Comparison of ENCODE assay signal across 1 cellular context in the genomic region with DNA sequence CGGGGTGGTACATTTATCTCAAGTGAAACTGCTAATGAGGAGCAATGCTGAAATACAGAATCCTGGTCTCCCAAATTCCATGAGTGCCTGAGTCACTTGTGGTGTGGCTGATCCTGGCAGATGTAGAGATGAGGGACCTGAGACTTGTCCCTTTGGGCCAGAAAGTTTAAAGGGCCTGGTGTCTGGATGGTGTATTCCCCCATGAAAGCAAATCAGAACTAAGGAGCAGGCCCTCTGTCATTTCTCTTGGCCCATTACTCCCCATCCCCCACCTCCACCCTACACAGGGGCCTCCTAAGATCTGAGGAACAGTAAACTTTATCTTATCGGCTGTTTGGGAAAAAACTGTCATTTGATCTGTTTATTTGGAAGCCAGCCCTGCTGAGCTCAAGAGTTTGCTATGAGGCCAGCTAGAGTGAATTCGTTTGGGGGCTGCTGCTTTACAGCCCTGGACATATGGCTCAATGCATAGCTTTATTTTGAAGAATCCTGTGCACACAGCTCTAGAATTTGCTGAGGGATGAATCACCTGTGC.
TF ChIP-seq lines count a peak whose summit lies in the region.

No MANE protein-coding gene starts in this region.

TF ChIP-seq in HEK293, 187 proteins besides CTCF, POLR2A, EP300 and RAD21 (continued from another document and continues in another):
- TF ChIP-seq ZNF148 (tag by site-specific recombination; IDR thresholded peaks at IDR 0.05; ENCODE audit: borderline replicate concordance): no peak
- TF ChIP-seq ZNF398 (tag by site-specific recombination; IDR thresholded peaks at IDR 0.05): peak; percentile 57
- TF ChIP-seq ZNF211 (tag by site-specific recombination; IDR thresholded peaks at IDR 0.05; ENCODE audit: low read depth): no peak
- TF ChIP-seq ZNF2 (tag by site-specific recombination; IDR thresholded peaks at IDR 0.05): 0 out of 2 replicates have a peak, but pooled peaks have one; percentile 44
- no peak for TF ChIP-seq ZNF529 (tag by site-specific recombination; IDR thresholded peaks at IDR 0.05; ENCODE audit: insufficient replicate concordance)
- TF ChIP-seq ZNF843 (tag by site-specific recombination; IDR thresholded peaks at IDR 0.05): peak; percentile 95
- no peak; the same call in 1 of the 2 replicates for TF ChIP-seq ZBTB21 (tag by site-specific recombination; IDR thresholded peaks at IDR 0.05)
- no peak for TF ChIP-seq ZNF701 (tag by site-specific recombination; IDR thresholded peaks at IDR 0.05)
- TF ChIP-seq ZNF146 (tag by site-specific recombination; IDR thresholded peaks at IDR 0.05): no peak
- TF ChIP-seq ZNF23 (tag by site-specific recombination; IDR thresholded peaks at IDR 0.05; ENCODE audit: borderline replicate concordance): no peak
- TF ChIP-seq ZSCAN4 (tag by site-specific recombination; IDR thresholded peaks at IDR 0.05): no peak
- TF ChIP-seq ZBTB48 (tag by site-specific recombination; IDR thresholded peaks at IDR 0.05): no peak; the same call in 1 of the 2 replicates
- TF ChIP-seq ZBTB7A (tag by site-specific recombination; IDR thresholded peaks at IDR 0.05; ENCODE audit: low read depth): no peak
- peak; percentile 53 for TF ChIP-seq GLIS1 (tag by site-specific recombination; IDR thresholded peaks at IDR 0.05)
- no peak for TF ChIP-seq ZNF175 (tag by site-specific recombination; IDR thresholded peaks at IDR 0.05)
- no peak for TF ChIP-seq ZNF423 (tag by site-specific recombination; IDR thresholded peaks at IDR 0.05)
- TF ChIP-seq, protein P1, sequence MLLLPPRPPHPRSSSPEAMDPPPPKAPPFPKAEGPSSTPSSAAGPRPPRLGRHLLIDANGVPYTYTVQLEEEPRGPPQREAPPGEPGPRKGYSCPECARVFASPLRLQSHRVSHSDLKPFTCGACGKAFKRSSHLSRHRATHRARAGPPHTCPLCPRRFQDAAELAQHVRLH (tag by site-specific recombination; IDR thresholded peaks at IDR 0.05): no peak
- no peak for TF ChIP-seq SP3 (tag by site-specific recombination; IDR thresholded peaks at IDR 0.05)
- TF ChIP-seq ZNF561 (tag by site-specific recombination; IDR thresholded peaks at IDR 0.05; ENCODE audit: borderline replicate concordance): peak; percentile 83; the same call in 1 of the 2 replicates
- TF ChIP-seq, protein P2, sequence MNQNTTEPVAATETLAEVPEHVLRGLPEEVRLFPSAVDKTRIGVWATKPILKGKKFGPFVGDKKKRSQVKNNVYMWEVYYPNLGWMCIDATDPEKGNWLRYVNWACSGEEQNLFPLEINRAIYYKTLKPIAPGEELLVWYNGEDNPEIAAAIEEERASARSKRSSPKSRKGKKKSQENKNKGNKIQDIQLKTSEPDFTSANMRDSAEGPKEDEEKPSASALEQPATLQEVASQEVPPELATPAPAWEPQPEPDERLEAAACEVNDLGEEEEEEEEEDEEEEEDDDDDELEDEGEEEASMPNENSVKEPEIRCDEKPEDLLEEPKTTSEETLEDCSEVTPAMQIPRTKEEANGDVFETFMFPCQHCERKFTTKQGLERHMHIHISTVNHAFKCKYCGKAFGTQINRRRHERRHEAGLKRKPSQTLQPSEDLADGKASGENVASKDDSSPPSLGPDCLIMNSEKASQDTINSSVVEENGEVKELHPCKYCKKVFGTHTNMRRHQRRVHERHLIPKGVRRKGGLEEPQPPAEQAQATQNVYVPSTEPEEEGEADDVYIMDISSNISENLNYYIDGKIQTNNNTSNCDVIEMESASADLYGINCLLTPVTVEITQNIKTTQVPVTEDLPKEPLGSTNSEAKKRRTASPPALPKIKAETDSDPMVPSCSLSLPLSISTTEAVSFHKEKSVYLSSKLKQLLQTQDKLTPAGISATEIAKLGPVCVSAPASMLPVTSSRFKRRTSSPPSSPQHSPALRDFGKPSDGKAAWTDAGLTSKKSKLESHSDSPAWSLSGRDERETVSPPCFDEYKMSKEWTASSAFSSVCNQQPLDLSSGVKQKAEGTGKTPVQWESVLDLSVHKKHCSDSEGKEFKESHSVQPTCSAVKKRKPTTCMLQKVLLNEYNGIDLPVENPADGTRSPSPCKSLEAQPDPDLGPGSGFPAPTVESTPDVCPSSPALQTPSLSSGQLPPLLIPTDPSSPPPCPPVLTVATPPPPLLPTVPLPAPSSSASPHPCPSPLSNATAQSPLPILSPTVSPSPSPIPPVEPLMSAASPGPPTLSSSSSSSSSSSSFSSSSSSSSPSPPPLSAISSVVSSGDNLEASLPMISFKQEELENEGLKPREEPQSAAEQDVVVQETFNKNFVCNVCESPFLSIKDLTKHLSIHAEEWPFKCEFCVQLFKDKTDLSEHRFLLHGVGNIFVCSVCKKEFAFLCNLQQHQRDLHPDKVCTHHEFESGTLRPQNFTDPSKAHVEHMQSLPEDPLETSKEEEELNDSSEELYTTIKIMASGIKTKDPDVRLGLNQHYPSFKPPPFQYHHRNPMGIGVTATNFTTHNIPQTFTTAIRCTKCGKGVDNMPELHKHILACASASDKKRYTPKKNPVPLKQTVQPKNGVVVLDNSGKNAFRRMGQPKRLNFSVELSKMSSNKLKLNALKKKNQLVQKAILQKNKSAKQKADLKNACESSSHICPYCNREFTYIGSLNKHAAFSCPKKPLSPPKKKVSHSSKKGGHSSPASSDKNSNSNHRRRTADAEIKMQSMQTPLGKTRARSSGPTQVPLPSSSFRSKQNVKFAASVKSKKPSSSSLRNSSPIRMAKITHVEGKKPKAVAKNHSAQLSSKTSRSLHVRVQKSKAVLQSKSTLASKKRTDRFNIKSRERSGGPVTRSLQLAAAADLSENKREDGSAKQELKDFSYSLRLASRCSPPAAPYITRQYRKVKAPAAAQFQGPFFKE (tag by site-specific recombination; IDR thresholded peaks at IDR 0.05; ENCODE audit: borderline replicate concordance): no peak
- no peak for TF ChIP-seq ZNF214 (tag by site-specific recombination; IDR thresholded peaks at IDR 0.05; ENCODE audit: borderline replicate concordance)
- TF ChIP-seq KLF17 (tag by site-specific recombination; IDR thresholded peaks at IDR 0.05): no peak
- peak; percentile 72 for TF ChIP-seq ZNF366 (tag by site-specific recombination; conservative IDR thresholded peaks at IDR 0.05)
- TF ChIP-seq OSR2 (tag by site-specific recombination; IDR thresholded peaks at IDR 0.05): peak; percentile 93
- no peak for TF ChIP-seq SCRT2 (tag by site-specific recombination; IDR thresholded peaks at IDR 0.05)
- no peak for TF ChIP-seq ZNF274 (IDR thresholded peaks at IDR 0.05; ENCODE audit: low read length)
- no peak for TF ChIP-seq ZNF274 (tag by site-specific recombination; IDR thresholded peaks at IDR 0.05; ENCODE audit: borderline replicate concordance)
- no peak for TF ChIP-seq ZNF391 (tag by site-specific recombination; IDR thresholded peaks at IDR 0.05; ENCODE audit: borderline replicate concordance, low read depth)
- no peak for TF ChIP-seq ZNF223 (tag by site-specific recombination; IDR thresholded peaks at IDR 0.05)
- TF ChIP-seq TRIM28 (IDR thresholded peaks at IDR 0.05; ENCODE audit: borderline replicate concordance, low read length): peak; percentile 70; the same call in 1 of the 2 replicates
- TF ChIP-seq ZNF707 (tag by site-specific recombination; IDR thresholded peaks at IDR 0.05): no peak
- no peak for TF ChIP-seq ZNF280C (tag by site-specific recombination; IDR thresholded peaks at IDR 0.05)
- TF ChIP-seq ZSCAN30 (tag by site-specific recombination; IDR thresholded peaks at IDR 0.05): peak; percentile 93
- TF ChIP-seq, protein P3, sequence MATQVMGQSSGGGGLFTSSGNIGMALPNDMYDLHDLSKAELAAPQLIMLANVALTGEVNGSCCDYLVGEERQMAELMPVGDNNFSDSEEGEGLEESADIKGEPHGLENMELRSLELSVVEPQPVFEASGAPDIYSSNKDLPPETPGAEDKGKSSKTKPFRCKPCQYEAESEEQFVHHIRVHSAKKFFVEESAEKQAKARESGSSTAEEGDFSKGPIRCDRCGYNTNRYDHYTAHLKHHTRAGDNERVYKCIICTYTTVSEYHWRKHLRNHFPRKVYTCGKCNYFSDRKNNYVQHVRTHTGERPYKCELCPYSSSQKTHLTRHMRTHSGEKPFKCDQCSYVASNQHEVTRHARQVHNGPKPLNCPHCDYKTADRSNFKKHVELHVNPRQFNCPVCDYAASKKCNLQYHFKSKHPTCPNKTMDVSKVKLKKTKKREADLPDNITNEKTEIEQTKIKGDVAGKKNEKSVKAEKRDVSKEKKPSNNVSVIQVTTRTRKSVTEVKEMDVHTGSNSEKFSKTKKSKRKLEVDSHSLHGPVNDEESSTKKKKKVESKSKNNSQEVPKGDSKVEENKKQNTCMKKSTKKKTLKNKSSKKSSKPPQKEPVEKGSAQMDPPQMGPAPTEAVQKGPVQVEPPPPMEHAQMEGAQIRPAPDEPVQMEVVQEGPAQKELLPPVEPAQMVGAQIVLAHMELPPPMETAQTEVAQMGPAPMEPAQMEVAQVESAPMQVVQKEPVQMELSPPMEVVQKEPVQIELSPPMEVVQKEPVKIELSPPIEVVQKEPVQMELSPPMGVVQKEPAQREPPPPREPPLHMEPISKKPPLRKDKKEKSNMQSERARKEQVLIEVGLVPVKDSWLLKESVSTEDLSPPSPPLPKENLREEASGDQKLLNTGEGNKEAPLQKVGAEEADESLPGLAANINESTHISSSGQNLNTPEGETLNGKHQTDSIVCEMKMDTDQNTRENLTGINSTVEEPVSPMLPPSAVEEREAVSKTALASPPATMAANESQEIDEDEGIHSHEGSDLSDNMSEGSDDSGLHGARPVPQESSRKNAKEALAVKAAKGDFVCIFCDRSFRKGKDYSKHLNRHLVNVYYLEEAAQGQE (tag by site-specific recombination; IDR thresholded peaks at IDR 0.05): no peak
- no peak for TF ChIP-seq ZNF76 (tag by site-specific recombination; IDR thresholded peaks at IDR 0.05; ENCODE audit: borderline replicate concordance, low read depth)
- peak; percentile 99 for TF ChIP-seq TCF7L2 (IDR thresholded peaks at IDR 0.05; ENCODE audit: borderline replicate concordance, low read depth, low read length)
- TF ChIP-seq ZNF138 (tag by site-specific recombination; IDR thresholded peaks at IDR 0.05; ENCODE audit: borderline replicate concordance): no peak
- TF ChIP-seq ZNF571 (tag by site-specific recombination; IDR thresholded peaks at IDR 0.05): no peak
- no peak for TF ChIP-seq ZNF585B (tag by site-specific recombination; IDR thresholded peaks at IDR 0.05)
- TF ChIP-seq ZNF19 (tag by site-specific recombination; IDR thresholded peaks at IDR 0.05; ENCODE audit: low read depth): no peak
- TF ChIP-seq ZNF677 (tag by site-specific recombination; IDR thresholded peaks at IDR 0.05): no peak
- TF ChIP-seq RBAK (tag by site-specific recombination; IDR thresholded peaks at IDR 0.05): no peak
- TF ChIP-seq ZBTB8A (tag by site-specific recombination; IDR thresholded peaks at IDR 0.05): peak; percentile 48; the same call in 1 of the 2 replicates
